ENCODE assay signal across 15 cellular contexts in the genomic region with DNA sequence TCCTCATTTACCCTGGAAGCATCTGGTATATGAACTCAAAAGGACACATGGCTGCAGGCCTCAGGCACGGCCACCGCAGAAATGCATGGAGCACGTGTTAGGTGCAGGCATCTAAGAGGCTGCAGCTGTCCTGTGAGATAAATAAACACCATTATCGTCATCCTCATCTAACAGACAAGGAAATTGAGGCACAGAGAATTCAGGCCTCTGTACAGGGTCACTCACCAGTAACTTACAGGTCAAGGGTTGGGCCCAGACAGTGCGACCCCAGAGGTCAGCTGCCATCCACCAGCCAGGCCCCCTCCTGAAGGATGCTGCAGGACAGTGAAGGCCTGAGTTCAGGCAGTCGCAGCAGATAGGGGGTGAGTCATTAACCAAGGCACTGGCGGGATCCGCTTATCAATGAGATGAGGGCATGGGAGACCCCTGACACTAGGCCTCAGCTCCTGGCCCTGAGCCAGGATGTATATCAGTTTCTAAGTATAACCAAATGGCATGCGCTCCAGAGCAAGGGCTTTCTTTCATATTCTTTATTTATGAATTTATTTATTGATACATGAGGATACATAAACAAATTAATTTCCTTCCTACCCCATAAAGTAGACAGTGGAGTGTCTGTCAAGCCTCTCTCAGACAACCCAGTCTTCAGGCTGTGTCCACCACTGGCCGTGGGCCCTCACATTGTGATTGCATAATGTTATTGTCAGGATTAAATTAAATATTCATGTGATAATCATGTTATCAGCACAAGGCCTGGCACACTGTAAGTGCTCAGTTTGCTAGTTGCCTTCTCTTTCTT.
"Had no signal": no experiment of that assay in that cellular context is flagged by ENCODE, and none has a peak within 500 bp of the region (broad histone marks: within the 10 kb centered on the region; RNA-seq: fewer than 3 reads in every experiment).

No MANE protein-coding gene starts in this region.

- H3K27me3 Mint-ChIP-seq: activated T-helper 17 cell treated with anti-CD3 and anti-CD28 coated beads, Interleukin-2, amount 50 U/mL, for 72 hours; stimulated activated memory B cell treated with anti-CD40 and anti-IgM and Interleukin-4, amounts not matched to agents 10 μg/mL and 1 μg/mL and 100 μg/mL, for 72 hours had no signal

- H3K9me3 Mint-ChIP-seq: activated T-helper 17 cell treated with anti-CD3 and anti-CD28 coated beads, Interleukin-2, amount 50 U/mL, for 72 hours; central memory CD8-positive, alpha-beta T cell; neural progenitor cell; stimulated activated memory B cell treated with anti-CD40 and anti-IgM and Interleukin-4, amounts not matched to agents 10 μg/mL and 1 μg/mL and 100 μg/mL, for 72 hours had no signal

- H2AFZ ChIP-seq: neural progenitor cell had no signal

- H3K4me1 ChIP-seq: body of pancreas, neural progenitor cell, pancreas, tibial artery had no signal

- DNase-seq: activated CD4-positive, alpha-beta T cell treated with anti-CD3 and anti-CD28 coated beads for 4 hours; activated naive CD4-positive, alpha-beta T cell treated with anti-CD3 and anti-CD28 coated beads, Interleukin-2, amount 50 U/mL, for 16 hours; activated T-cell treated with anti-CD3 and anti-CD28 coated beads for 4 hours; amniotic stem cell; body of pancreas; effector memory CD4-positive, alpha-beta T cell; pancreas had no signal

- H3K27ac ChIP-seq: body of pancreas, gastroesophageal sphincter, neural progenitor cell, pancreas, tibial artery had no signal

- H3K27me3 ChIP-seq: body of pancreas, gastroesophageal sphincter, neural progenitor cell, pancreas, tibial artery had no signal

- H3K4me3 ChIP-seq: body of pancreas, gastroesophageal sphincter, neural progenitor cell, pancreas, smooth muscle cell, tibial artery had no signal

- FAIRE-seq: keratinocyte, pancreas had no signal

- H3K36me3 Mint-ChIP-seq: neural progenitor cell; stimulated activated memory B cell treated with anti-CD40 and anti-IgM and Interleukin-4, amounts not matched to agents 10 μg/mL and 1 μg/mL and 100 μg/mL, for 72 hours had no signal

- H3K9ac ChIP-seq: neural progenitor cell had no signal

- H3K4me1 Mint-ChIP-seq: activated T-helper 17 cell treated with anti-CD3 and anti-CD28 coated beads, Interleukin-2, amount 50 U/mL, for 72 hours; central memory CD8-positive, alpha-beta T cell had no signal

- H3K4me3 Mint-ChIP-seq: activated T-helper 17 cell treated with anti-CD3 and anti-CD28 coated beads, Interleukin-2, amount 50 U/mL, for 72 hours; central memory CD8-positive, alpha-beta T cell; neural progenitor cell; stimulated activated memory B cell treated with anti-CD40 and anti-IgM and Interleukin-4, amounts not matched to agents 10 μg/mL and 1 μg/mL and 100 μg/mL, for 72 hours had no signal

- H3K27ac Mint-ChIP-seq: activated T-helper 17 cell treated with anti-CD3 and anti-CD28 coated beads, Interleukin-2, amount 50 U/mL, for 72 hours; neural progenitor cell; stimulated activated memory B cell treated with anti-CD40 and anti-IgM and Interleukin-4, amounts not matched to agents 10 μg/mL and 1 μg/mL and 100 μg/mL, for 72 hours had no signal

- H3K9me3 ChIP-seq: body of pancreas, gastroesophageal sphincter, pancreas, tibial artery had no signal

- H3K4me2 ChIP-seq: neural progenitor cell, smooth muscle cell had no signal

- ATAC-seq: activated T-helper 17 cell treated with anti-CD3 and anti-CD28 coated beads, Interleukin-2, amount 50 U/mL, for 72 hours; body of pancreas; pancreas; stimulated activated memory B cell treated with anti-CD40 and anti-IgM and Interleukin-4, amounts not matched to agents 10 μg/mL and 1 μg/mL and 100 μg/mL, for 72 hours had no signal

- H3K36me3 ChIP-seq: gastroesophageal sphincter, neural progenitor cell, pancreas, tibial artery had no signal
